In the genomic region with DNA sequence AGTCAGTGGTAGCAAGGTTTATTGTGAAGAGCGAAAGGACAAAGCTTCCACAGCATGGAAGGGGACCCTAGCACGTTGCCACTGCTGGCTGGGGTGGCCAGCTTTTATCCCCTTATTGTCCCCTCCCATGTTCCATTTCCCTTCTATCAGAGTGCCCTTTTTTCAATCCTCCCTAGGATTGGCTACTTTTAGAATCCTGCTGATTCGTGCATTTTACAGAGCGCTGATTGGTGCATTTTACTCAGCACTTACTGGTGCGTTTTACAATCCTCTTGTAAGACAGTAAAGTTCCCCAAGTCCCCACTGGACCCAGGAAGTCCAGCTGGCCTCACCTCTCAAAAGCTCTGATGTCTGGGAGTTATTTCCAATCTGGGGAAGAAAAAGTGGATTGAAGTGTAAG, we compare ENCODE assay signal across 15 cellular contexts.
DNase-seq lines count a peak whose midpoint lies in the region; ATAC-seq, FAIRE-seq and TF ChIP-seq lines count a peak whose summit lies in the region.
"Had no signal": no experiment of that assay in that cellular context is flagged by ENCODE, and none has a peak within 500 bp of the region (broad histone marks: within the 10 kb centered on the region; RNA-seq: fewer than 3 reads in every experiment).

No MANE protein-coding gene starts in this region.

- H3K79me2 ChIP-seq in HepG2 (ENCODE audit: insufficient read depth, low read length) (no peaks in the 10 kb centered on the region), neural progenitor cell (ENCODE audit: low read depth) (no peaks in the 10 kb centered on the region), osteoblast (ENCODE audit: insufficient read depth, low read length) (no peaks in the 10 kb centered on the region)

- no peak overlapping the region for H3K4me2 ChIP-seq in HepG2 (ENCODE audit: low read depth, low read length)
- no peak overlapping the region for H3K4me2 ChIP-seq in neural progenitor cell
- H3K4me2 ChIP-seq in osteoblast (ENCODE audit: insufficient read depth, low read length), result no peak overlapping the region
- H3K4me2 ChIP-seq: BLaER1 treated with 17β-estradiol and CSF1 and Interleukin-3, amounts not matched to agents 10 nM and 100 nM had no signal

- no peak overlapping the region for H3K27ac ChIP-seq in HepG2 (ENCODE audit: extremely low read length, insufficient read depth, low read length)
- peak overlapping the region in 1 of 3 donors; percentile 43 for H3K27ac ChIP-seq in right lobe of liver
- peak overlapping the region; percentile 31 to 48 for H3K27ac ChIP-seq in coronary artery
- H3K27ac ChIP-seq in neural progenitor cell, result no peak overlapping the region
- H3K27ac ChIP-seq in prostate gland, result peak overlapping the region; percentile 85 to 87
- H3K27ac ChIP-seq in osteoblast (ENCODE audit: low read depth, low read length), result no peak overlapping the region
- H3K27ac ChIP-seq: 22Rv1; BLaER1 treated with 17β-estradiol and CSF1 and Interleukin-3, amounts not matched to agents 10 nM and 100 nM had no signal

- H3K4me1 Mint-ChIP-seq in neural progenitor cell, result peaks cover 38% of the 10 kb centered on the region

- peak overlapping the region; percentile 19 for H3K4me3 Mint-ChIP-seq in neural progenitor cell
- H3K4me3 Mint-ChIP-seq: CD4-positive, alpha-beta T cell; HFFc6 had no signal

- H4K20me1 ChIP-seq in HepG2 (ENCODE audit: insufficient read depth, low read length) (no peaks in the 10 kb centered on the region), neural progenitor cell (ENCODE audit: low read depth) (no peaks in the 10 kb centered on the region), osteoblast (ENCODE audit: insufficient read depth, low read length) (no peaks in the 10 kb centered on the region)
- H4K20me1 ChIP-seq: BLaER1 treated with 17β-estradiol and CSF1 and Interleukin-3, amounts not matched to agents 10 nM and 100 nM had no signal

- BruUV-seq in HepG2 (replicated peaks; lab: Mats Ljungman, UMichigan), result no TSS peak

- intact Hi-C loops in HepG2 (cut with micrococcal nuclease; ENCODE audit: unreplicated experiment), result no loop called here
- intact Hi-C loops in right lobe of liver (cut with DNase I), result no loop called here
- intact Hi-C loops in prostate gland (cut with DNase I), result no loop called here

- FAIRE-seq in HepG2 (lab: Jason Lieb, UNC), result no peak
- FAIRE-seq: G401.6 had no signal

- CTCF ChIA-PET in HepG2 (lab: Yijun Ruan, JAX; ENCODE audit: low intra/inter-chr PET ratio, low total read pairs), result no interaction called here

- peaks cover 2% of the 10 kb centered on the region for H3K9me3 Mint-ChIP-seq in neural progenitor cell
- H3K9me3 Mint-ChIP-seq: CD4-positive, alpha-beta T cell; HFFc6 had no signal

- TF ChIP-seq POLR2A in HepG2 (IDR thresholded peaks at IDR 0.05; ENCODE audit: insufficient read depth in 1 of 2, low read depth in 2 of 2, low read length in 2 of 2), result no peak
- no peak for TF ChIP-seq POLR2A in right lobe of liver (IDR thresholded peaks at IDR 0.05)
- TF ChIP-seq POLR2A in prostate gland (IDR thresholded peaks at IDR 0.05), result no peak

- H2AFZ ChIP-seq in HepG2 (ENCODE audit: low read length) (no peak overlapping the region), neural progenitor cell (replicated peaks) (no peak overlapping the region), osteoblast (ENCODE audit: low read length) (no peak overlapping the region)

- no peak overlapping the region for H3K9ac ChIP-seq in HepG2 (ENCODE audit: insufficient read depth, low read depth, low read length)
- H3K9ac ChIP-seq in neural progenitor cell, result no peak overlapping the region
- H3K9ac ChIP-seq: BLaER1 treated with 17β-estradiol and CSF1 and Interleukin-3, amounts not matched to agents 10 nM and 100 nM had no signal

- H3K4me1 ChIP-seq in HepG2 (ENCODE audit: insufficient read depth, low read length) (peaks cover 14% of the 10 kb centered on the region), right lobe of liver (peaks cover 0 to 4% (median 0%) of the 10 kb centered on the region in 4 donors), neural progenitor cell (peaks cover 4% of the 10 kb centered on the region), prostate gland (replicated peaks) (peaks cover 2% of the 10 kb centered on the region), osteoblast (ENCODE audit: insufficient read depth, low read length) (peaks cover 12% of the 10 kb centered on the region)

- H3K9me3 ChIP-seq in HepG2 (ENCODE audit: low read length), result no peaks in the 10 kb centered on the region
- no peaks in the 10 kb centered on the region for H3K9me3 ChIP-seq in right lobe of liver
- H3K9me3 ChIP-seq in neural progenitor cell (ENCODE audit: low read depth), result no peaks in the 10 kb centered on the region
- H3K9me3 ChIP-seq in prostate gland, result no peaks in the 10 kb centered on the region
- H3K9me3 ChIP-seq in osteoblast (ENCODE audit: low read depth, low read length), result no peaks in the 10 kb centered on the region

- TF ChIP-seq RAD21 in HepG2 (CRISPR knock-in tag; IDR thresholded peaks at IDR 0.05), result no peak

- WGBS in HepG2 (ENCODE audit: low lambda C conversion rate), result 49% methylated on average over 5 of the region's 5 CpGs
- whole genome bisulfite sequencing in right lobe of liver (ENCODE audit: insufficient coverage, low coverage, low lambda C conversion rate, missing lambda C conversion rate), result 87% methylated on average over 4 of the region's 5 CpGs
- 90% methylated on average over 5 of the region's 5 CpGs for WGBS in prostate gland

- TF ChIP-seq CTCF in HepG2 (CRISPR knock-in tag; IDR thresholded peaks at IDR 0.05) (no peak), right lobe of liver (IDR thresholded peaks at IDR 0.05) (no peak), coronary artery (IDR thresholded peaks at IDR 0.05) (no peak), neural progenitor cell (IDR thresholded peaks at IDR 0.05) (no peak), prostate gland (IDR thresholded peaks at IDR 0.05) (no peak), osteoblast (IDR thresholded peaks at IDR 0.05; ENCODE audit: extremely low read depth, low read depth, low read length) (no peak)

- peaks cover 0 to 30% of the 10 kb centered on the region in 2 experiments; a peak in 2 of 5 replicates for H3K27me3 ChIP-seq in HepG2 (ENCODE audit: control insufficient read depth in 1 of 2, insufficient read depth in 2 of 2, low read length in 2 of 2)
- H3K27me3 ChIP-seq in right lobe of liver, result no peaks in the 10 kb centered on the region
- H3K27me3 ChIP-seq in neural progenitor cell, result peaks cover 27% of the 10 kb centered on the region
- H3K27me3 ChIP-seq in prostate gland (replicated peaks; ENCODE audit: insufficient read depth), result no peaks in the 10 kb centered on the region
- peaks cover 23% of the 10 kb centered on the region for H3K27me3 ChIP-seq in osteoblast (ENCODE audit: insufficient read depth, low read length)

- H3K36me3 ChIP-seq in HepG2 (replicated peaks in 1 of 2; ENCODE audit: control insufficient read depth in 1 of 2, insufficient read depth in 2 of 2, low read length in 2 of 2) (no peaks in the 10 kb centered on the region), right lobe of liver (no peaks in the 10 kb centered on the region), neural progenitor cell (no peaks in the 10 kb centered on the region), prostate gland (no peaks in the 10 kb centered on the region), osteoblast (ENCODE audit: insufficient read depth, low read length) (no peaks in the 10 kb centered on the region)
- H3K36me3 ChIP-seq: BLaER1 treated with 17β-estradiol and CSF1 and Interleukin-3, amounts not matched to agents 10 nM and 100 nM had no signal

- POLR2A ChIA-PET in HepG2 (lab: Yijun Ruan, JAX), result no interaction called here

- no peak for TF ChIP-seq EP300 in HepG2 (IDR thresholded peaks at IDR 0.05; ENCODE audit: low read depth in 2 of 2, low read length in 2 of 2)
- no peak for TF ChIP-seq EP300 in HepG2 (CRISPR knock-in tag; IDR thresholded peaks at IDR 0.05; ENCODE audit: borderline replicate concordance)

- peaks cover 10% of the 10 kb centered on the region for H3K27me3 Mint-ChIP-seq in neural progenitor cell (ENCODE audit: insufficient read depth, low read depth)

- H3K4me3 ChIP-seq in HepG2 (replicated peaks in 1 of 3; ENCODE audit: insufficient read depth in 1 of 3, low read depth in 2 of 3, low read length in 3 of 3) (no peak overlapping the region), right lobe of liver (no peak overlapping the region), coronary artery (no peak overlapping the region), neural progenitor cell (no peak overlapping the region), prostate gland (no peak overlapping the region), osteoblast (ENCODE audit: insufficient read depth, low read length) (no peak overlapping the region)
- H3K4me3 ChIP-seq: BLaER1 treated with 17β-estradiol and CSF1 and Interleukin-3, amounts not matched to agents 10 nM and 100 nM had no signal

- H3K27ac Mint-ChIP-seq in neural progenitor cell, result no peak overlapping the region
- H3K27ac Mint-ChIP-seq: CD4-positive, alpha-beta T cell; HFFc6 had no signal

- ATAC-seq in HepG2 (no peak), right lobe of liver (no peak), GM18907 (IDR thresholded peaks at IDR 0.05; ENCODE audit: unreplicated experiment) (no peak), GM18861 (IDR thresholded peaks at IDR 0.05; ENCODE audit: unreplicated experiment) (no peak)

- H3F3A ChIP-seq in neural progenitor cell (ENCODE audit: low read depth), result no peaks in the 10 kb centered on the region

- in situ Hi-C loops in HepG2 (cut with HindIII; ENCODE audit: extremely low pct_ligation_motif_present, low pct_unique_long_range_greater_than_20kb), result no loop called here

- no peaks in the 10 kb centered on the region for H3K36me3 Mint-ChIP-seq in neural progenitor cell

- no peak for DNase-seq in HepG2 (ENCODE audit: low spot score)
- DNase-seq in right lobe of liver, result no peak
- no peak for DNase-seq in coronary artery (ENCODE audit: low spot score)
- DNase-seq in neural progenitor cell (ENCODE audit: low spot score), result no peak
- no peak for DNase-seq in prostate gland (ENCODE audit: low spot score)
- no peak for DNase-seq in osteoblast (ENCODE audit: insufficient read length, low spot score, missing footprints)
- DNase-seq: CD4-positive, alpha-beta T cell; DMS79; HCEC 1CT; HFFc6 had no signal

TF ChIP-seq in HepG2, 621 proteins besides CTCF, POLR2A, EP300 and RAD21:
- no peak for TF ChIP-seq SP4 (CRISPR knock-in tag; IDR thresholded peaks at IDR 0.05)
- peak; percentile 38 to 68; a peak in 3 of 4 replicates for TF ChIP-seq MAFK (conservative IDR thresholded peaks at IDR 0.05 in 1 of 2, IDR thresholded peaks at IDR 0.05 in 1 of 2; ENCODE audit: low read length in 2 of 2)

Comparison
In these comparisons a context has a peak if more than half of its experiments do, and no peak if none do; other contexts are left out.
1. H3K27ac ChIP-seq: peak in coronary artery (2 of 2) and prostate gland (2 of 2); none in HepG2 (single experiment), neural progenitor cell (single experiment) and osteoblast (single experiment).